Comparison of ENCODE assay signal across 11 cellular contexts in genomic region chr11:109789911-109790310, GRCh38.
"Had no signal": no experiment of that assay in that cellular context is flagged by ENCODE, and none has a peak within 500 bp of the region (broad histone marks: within the 10 kb centered on the region; RNA-seq: fewer than 3 reads in every experiment).

No MANE protein-coding gene starts in this region.

- DNase-seq: activated CD4-positive, alpha-beta T cell treated with anti-CD3 and anti-CD28 coated beads for 48 hours; activated CD8-positive, alpha-beta memory T cell treated with anti-CD3 and anti-CD28 coated beads, Interleukin-2, amount 50 U/mL, for 48 hours; activated naive CD8-positive, alpha-beta T cell treated with anti-CD3 and anti-CD28 coated beads for 36 hours; cerebellar nuclear complex; effector memory CD8-positive, alpha-beta T cell; islet precursor cell; naive B cell; pancreas; sigmoid colon; stimulated activated CD4-positive, alpha-beta T cell treated with anti-CD3 and anti-CD28 coated beads, Interleukin-2, amount 100 ng/mL, for 48 hours; T-helper 17 cell had no signal
